In genomic region chr7:130909881-130910672, GRCh38 we compare ENCODE assay signal across 11 cellular contexts.
DNase-seq lines count a peak whose midpoint lies in the region; ATAC-seq and TF ChIP-seq lines count a peak whose summit lies in the region.
"Had no signal": no experiment of that assay in that cellular context is flagged by ENCODE, and none has a peak within 500 bp of the region (broad histone marks: within the 10 kb centered on the region; RNA-seq: fewer than 3 reads in every experiment).

No MANE protein-coding gene starts in this region.

- no peaks in the 10 kb centered on the region for H3K9me3 ChIP-seq in smooth muscle cell (replicated peaks; ENCODE audit: low read depth)
- H3K9me3 ChIP-seq: body of pancreas, testis had no signal

- H3K27ac ChIP-seq in smooth muscle cell (ENCODE audit: low read depth) = peak overlapping the region; percentile 99
- H3K27ac ChIP-seq in dorsolateral prefrontal cortex = peak overlapping the region in 29 of 59 donors; percentile 4 to 94 (median 42)
- H3K27ac ChIP-seq: body of pancreas, C4-2B, testis had no signal

- H2AFZ ChIP-seq in smooth muscle cell (ENCODE audit: low read depth) = no peak overlapping the region

- H4K20me1 ChIP-seq in smooth muscle cell (ENCODE audit: low read depth) = peaks cover 4% of the 10 kb centered on the region

- H3K27me3 ChIP-seq in smooth muscle cell (ENCODE audit: low read depth) (no peaks in the 10 kb centered on the region), dorsolateral prefrontal cortex (no peaks in the 10 kb centered on the region)
- H3K27me3 ChIP-seq: body of pancreas, testis had no signal

- peak overlapping the region; percentile 92 for H3K4me2 ChIP-seq in smooth muscle cell

- intact Hi-C loops in dorsolateral prefrontal cortex (cut with DNase I) = no loop called here

- H3K27ac Mint-ChIP-seq in T-helper 2 cell treated with Interferon-gamma antibody and Interleukin-4, amounts not matched to agents 5 μg/mL and 100 μg/mL, for 36 hours = peak overlapping the region; percentile 97

- peak overlapping the region; percentile 97 for H3K9ac ChIP-seq in smooth muscle cell (ENCODE audit: low read depth)

- H3K4me3 ChIP-seq in epithelial cell of proximal tubule (ENCODE audit: low read depth, low read length) (peak overlapping the region; percentile 85), smooth muscle cell (peak overlapping the region; percentile 52), dorsolateral prefrontal cortex (peak overlapping the region in 4 of 59 donors; percentile 3 to 59 (median 53))
- H3K4me3 ChIP-seq: body of pancreas, testis had no signal

- no peaks in the 10 kb centered on the region for H3K9me3 Mint-ChIP-seq in T-helper 2 cell treated with Interferon-gamma antibody and Interleukin-4, amounts not matched to agents 5 μg/mL and 100 μg/mL, for 36 hours

- ATAC-seq in activated CD4-positive, CD25-positive, alpha-beta regulatory T cell treated with anti-CD3 and anti-CD28 coated beads, Interleukin-2, amount 50 U/mL, for 24 hours = peak; percentile 25 to 31
- ATAC-seq: body of pancreas had no signal

- peaks cover 26% of the 10 kb centered on the region for H3K4me1 ChIP-seq in smooth muscle cell (ENCODE audit: low read depth)

- peaks cover 47% of the 10 kb centered on the region for H3F3A ChIP-seq in smooth muscle cell (ENCODE audit: low read depth)

- TF ChIP-seq CTCF in epithelial cell of proximal tubule (conservative IDR thresholded peaks at IDR 0.05; ENCODE audit: low read depth, low read length) (no peak), smooth muscle cell (IDR thresholded peaks at IDR 0.05; ENCODE audit: borderline replicate concordance, insufficient read depth, poor library complexity, severe bottlenecking) (no peak), dorsolateral prefrontal cortex (IDR thresholded peaks at IDR 0.05 in 54 of 56, conservative IDR thresholded peaks at IDR 0.05 in 2 of 56; ENCODE audit: low read depth in 1 of 56, partially characterized antibody in 56 of 56) (no peak)

- peaks cover 70% of the 10 kb centered on the region for H3K36me3 Mint-ChIP-seq in T-helper 2 cell treated with Interferon-gamma antibody and Interleukin-4, amounts not matched to agents 5 μg/mL and 100 μg/mL, for 36 hours (ENCODE audit: low read depth)

- no peak for DNase-seq in activated CD4-positive, CD25-positive, alpha-beta regulatory T cell (lab: John Stamatoyannopoulos, UW)
- DNase-seq in T-helper 2 cell treated with Interferon-gamma antibody and Interleukin-4, amounts not matched to agents 5 μg/mL and 100 μg/mL, for 36 hours (ENCODE audit: low spot score) = no peak
- no peak for DNase-seq in epithelial cell of proximal tubule (ENCODE audit: low read depth)
- DNase-seq in smooth muscle cell (lab: John Stamatoyannopoulos, UW; ENCODE audit: unreplicated experiment) = no peak
- DNase-seq in glomerular visceral epithelial cell (ENCODE audit: extremely low spot score) = no peak
- DNase-seq in NCI-H1436 (lab: John Stamatoyannopoulos, UW) = no peak
- DNase-seq in dorsolateral prefrontal cortex = no peak
- DNase-seq: body of pancreas, testis had no signal

- peak overlapping the region; percentile 86 for H3K4me3 Mint-ChIP-seq in T-helper 2 cell treated with Interferon-gamma antibody and Interleukin-4, amounts not matched to agents 5 μg/mL and 100 μg/mL, for 36 hours

- H3K36me3 ChIP-seq in smooth muscle cell (ENCODE audit: low read depth) = no peaks in the 10 kb centered on the region

- H3K79me2 ChIP-seq in smooth muscle cell (ENCODE audit: low read depth) = peaks cover 54% of the 10 kb centered on the region

- no peaks in the 10 kb centered on the region for H3K27me3 Mint-ChIP-seq in T-helper 2 cell treated with Interferon-gamma antibody and Interleukin-4, amounts not matched to agents 5 μg/mL and 100 μg/mL, for 36 hours (ENCODE audit: low read depth)

- peaks cover 69% of the 10 kb centered on the region for H3K4me1 Mint-ChIP-seq in T-helper 2 cell treated with Interferon-gamma antibody and Interleukin-4, amounts not matched to agents 5 μg/mL and 100 μg/mL, for 36 hours (ENCODE audit: low read depth)

- 59% methylated on average over 9 of the region's 9 CpGs for WGBS in smooth muscle cell (ENCODE audit: low lambda C conversion rate)
